Comparison of ENCODE assay signal across 8 cellular contexts in the genomic region with DNA sequence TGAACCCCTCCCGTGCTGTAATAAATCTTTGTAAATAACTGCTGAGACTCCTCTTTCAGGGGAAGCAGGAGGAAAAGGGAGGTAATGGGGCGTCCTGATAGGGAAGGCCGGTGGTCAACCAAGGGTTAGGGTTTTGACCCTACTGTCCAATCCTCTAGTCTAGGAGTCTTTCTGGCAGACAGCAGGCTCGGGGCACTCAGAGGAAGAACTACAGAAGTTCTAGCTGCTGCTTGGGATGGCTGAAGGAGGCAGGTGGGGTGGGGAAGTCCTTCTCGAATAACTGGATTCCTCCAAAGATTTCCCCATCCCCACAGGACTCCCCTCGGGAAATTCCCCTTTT. TPM values are rescaled to one million over a fixed set of nuclear protein-coding genes. Genes with fewer than 3 reads are reported as not detected.
DNase-seq lines count a peak whose midpoint lies in the region; ATAC-seq and TF ChIP-seq lines count a peak whose summit lies in the region.

No MANE protein-coding gene starts in this region.

- ATAC-seq in GM19395 (IDR thresholded peaks at IDR 0.05; ENCODE audit: unreplicated experiment) = peak; percentile 25
- peak; percentile 28 for ATAC-seq in HG03575 (IDR thresholded peaks at IDR 0.05; ENCODE audit: extremely low read depth, insufficient number of reproducible peaks, low FRiP score, unreplicated experiment)
- ATAC-seq in naive thymus-derived CD4-positive, alpha-beta T cell = peak; percentile 7
- no peak for ATAC-seq in HG02798 (IDR thresholded peaks at IDR 0.05; ENCODE audit: poor library complexity, unreplicated experiment)

- peaks cover 37 to 43% of the 10 kb centered on the region in 2 donors for H3K4me1 ChIP-seq in naive thymus-derived CD4-positive, alpha-beta T cell (ENCODE audit: control insufficient read depth in 2 of 2, insufficient read depth in 2 of 2, low read length in 2 of 2)

- POLR2A ChIA-PET in naive thymus-derived CD4-positive, alpha-beta T cell (lab: Charles Lee) = interaction anchor here (1.2 to 2.1 kb wide), 3 partner anchors 13 to 42 kb away, joined by 3 to 6 read pairs (median 5); a partner anchor contains a TSS

- peaks cover 0 to 6% (median 0%) of the 10 kb centered on the region in 5 donors for H3K27me3 Mint-ChIP-seq in naive thymus-derived CD4-positive, alpha-beta T cell

- CTCF ChIA-PET in naive thymus-derived CD4-positive, alpha-beta T cell (lab: Charles Lee) = interaction anchor here (2.0 to 10.7 kb wide), 2 partner anchors 14 kb away, joined by 7 to 104 read pairs; a partner anchor contains a TSS

- peak overlapping the region; percentile 89 to 98 (median 95) for H3K4me3 Mint-ChIP-seq in naive thymus-derived CD4-positive, alpha-beta T cell

- H3K4me1 Mint-ChIP-seq in naive thymus-derived CD4-positive, alpha-beta T cell = peaks cover 40 to 67% (median 55%) of the 10 kb centered on the region in 7 donors

- no peak for DNase-seq in cardiac fibroblast (ENCODE audit: low read depth in 2 of 2)
- DNase-seq in naive thymus-derived CD4-positive, alpha-beta T cell = no peak
- DNase-seq in NCI-H510A treated with DMSO at 0.1 percent for 48 hours (lab: John Stamatoyannopoulos, UW) = no peak
- DNase-seq in NOMO-1 (lab: John Stamatoyannopoulos, UW; ENCODE audit: unreplicated experiment in 2 of 2) = no peak
- no peak for DNase-seq in HCEC 1CT

- H3K9me3 Mint-ChIP-seq in naive thymus-derived CD4-positive, alpha-beta T cell = no peaks in the 10 kb centered on the region

- no peak for TF ChIP-seq CTCF in cardiac fibroblast (IDR thresholded peaks at IDR 0.05; ENCODE audit: low read depth, low read length)

- peak overlapping the region; percentile 76 to 96 (median 91) for H3K27ac Mint-ChIP-seq in naive thymus-derived CD4-positive, alpha-beta T cell

- H3K9me3 ChIP-seq in naive thymus-derived CD4-positive, alpha-beta T cell (ENCODE audit: control insufficient read depth in 2 of 3, low read length in 3 of 3) = no peaks in the 10 kb centered on the region

- peaks cover 0 to 4% (median 0%) of the 10 kb centered on the region in 5 donors for H3K36me3 Mint-ChIP-seq in naive thymus-derived CD4-positive, alpha-beta T cell

- H3K36me3 ChIP-seq in naive thymus-derived CD4-positive, alpha-beta T cell (ENCODE audit: control insufficient read depth in 2 of 3, insufficient read depth in 3 of 3, low read length in 3 of 3) = peaks cover 0 to 6% (median 0%) of the 10 kb centered on the region in 3 experiments

- no peaks in the 10 kb centered on the region for H3K27me3 ChIP-seq in naive thymus-derived CD4-positive, alpha-beta T cell (ENCODE audit: control insufficient read depth in 2 of 2, insufficient read depth in 2 of 2, low read length in 2 of 2)

- peak overlapping the region; percentile 92 for H3K27ac ChIP-seq in naive thymus-derived CD4-positive, alpha-beta T cell (ENCODE audit: low read depth, low read length)

- intact Hi-C loops in naive thymus-derived CD4-positive, alpha-beta T cell (cut with micrococcal nuclease) = loop anchor here (2.0 to 5.0 kb wide), 7 partner anchors 51 to 346 kb away; a partner anchor contains a TSS

- peak overlapping the region; percentile 96 to 99 for H3K4me3 ChIP-seq in cardiac fibroblast (replicated peaks in 1 of 2; ENCODE audit: low read depth in 2 of 2, low read length in 2 of 2)
- H3K4me3 ChIP-seq in naive thymus-derived CD4-positive, alpha-beta T cell (ENCODE audit: low read length) = peak overlapping the region; percentile 86

RNA-seq across cellular contexts. Expression of a gene that starts 0.4 kb away (rescaled TPM):
- total RNA-seq in naive thymus-derived CD4-positive, alpha-beta T cell = 100 to 1,000 TPM in 2 of 5 experiments, 10 to 100 TPM in 3; 69.8 to 143 (median 99.3) TPM
- polyA plus RNA-seq in naive thymus-derived CD4-positive, alpha-beta T cell = 10 to 100 TPM; 46.7 to 56.9 TPM

RNA-seq across cellular contexts. Expression of a gene that starts 9.8 kb away (rescaled TPM):
- not detected for total RNA-seq in naive thymus-derived CD4-positive, alpha-beta T cell
- not detected for polyA plus RNA-seq in naive thymus-derived CD4-positive, alpha-beta T cell

RNA-seq across cellular contexts. Expression of a gene that starts 28.6 kb away (rescaled TPM):
- total RNA-seq in naive thymus-derived CD4-positive, alpha-beta T cell = 10 to 100 TPM in 1 of 5 experiments, 1 to 10 TPM in 4; 1.7 to 10.5 (median 4.6) TPM
- under 1 TPM in 1 of 2 donors, not detected in 1; 0.12 TPM for polyA plus RNA-seq in naive thymus-derived CD4-positive, alpha-beta T cell

RNA-seq across cellular contexts. Expression of a gene that starts 28.8 kb away (rescaled TPM):
- total RNA-seq in naive thymus-derived CD4-positive, alpha-beta T cell = not detected
- polyA plus RNA-seq in naive thymus-derived CD4-positive, alpha-beta T cell = not detected

RNA-seq across cellular contexts. Expression of a gene that starts 31.7 kb away (rescaled TPM):
- under 1 TPM in 4 of 5 experiments, not detected in 1; 0.42 to 0.89 (median 0.50) TPM for total RNA-seq in naive thymus-derived CD4-positive, alpha-beta T cell
- polyA plus RNA-seq in naive thymus-derived CD4-positive, alpha-beta T cell = under 1 TPM; 0.36 to 0.48 TPM
